8 cellular contexts compared by ENCODE assay signal in the genomic region with DNA sequence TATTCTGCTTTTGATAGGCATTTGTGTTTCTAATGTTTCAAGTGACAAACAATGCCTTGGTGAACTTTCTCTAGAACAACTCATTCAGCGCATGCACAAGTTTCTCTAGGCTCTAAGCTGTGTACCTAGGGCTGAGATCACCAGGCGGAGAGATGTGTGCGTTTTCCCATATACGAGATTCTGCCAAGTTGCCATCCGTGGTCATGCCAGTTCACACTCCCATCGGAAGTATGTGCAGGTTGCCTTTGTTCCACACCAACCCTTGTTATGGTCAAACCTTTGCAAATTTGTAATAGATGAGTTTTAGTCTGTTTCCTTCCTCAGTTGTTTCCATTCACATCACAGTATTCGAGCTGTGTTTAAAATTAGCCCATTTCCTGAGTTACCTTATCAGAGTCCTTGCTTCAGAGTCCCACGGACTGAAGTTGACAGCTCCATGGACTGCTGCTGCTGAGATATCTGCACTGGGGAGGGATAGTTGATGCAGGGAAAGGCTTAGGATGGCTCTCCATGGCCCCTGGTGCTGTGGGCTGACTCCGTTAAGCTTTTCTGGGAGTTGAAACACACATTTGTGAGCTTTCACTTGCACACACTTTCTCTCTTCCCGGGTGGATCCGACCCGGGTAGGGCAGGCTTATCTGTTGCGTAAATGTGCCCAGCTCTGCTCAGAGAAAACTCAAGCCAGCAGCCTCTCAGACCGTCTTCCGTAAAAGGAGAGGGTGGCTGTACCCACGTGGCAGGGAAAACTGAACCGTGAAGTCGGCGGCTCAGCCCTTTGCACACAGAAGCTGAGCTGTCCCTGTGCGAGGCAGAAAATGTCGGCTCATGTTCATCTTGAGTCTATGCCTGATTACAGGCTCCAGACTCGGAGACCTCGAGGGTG. TPM values are rescaled to one million over a fixed set of nuclear protein-coding genes. Genes with fewer than 3 reads are reported as not detected.
A peak's percentile ranks its signal among the peaks of the same experiment; 100 is the strongest.
DNase-seq lines count a peak whose midpoint lies in the region; ATAC-seq and TF ChIP-seq lines count a peak whose summit lies in the region.

No MANE protein-coding gene starts in this region.

- H3K4me3 Mint-ChIP-seq in CD8-positive, alpha-beta memory T cell: peak overlapping the region; percentile 34 to 84 (median 75)
- H3K4me3 Mint-ChIP-seq in activated CD4-positive, alpha-beta memory T cell treated with anti-CD3 and anti-CD28 coated beads for 36 hours: peak overlapping the region; percentile 63

- peaks cover 56% of the 10 kb centered on the region for H3K4me1 ChIP-seq in CD8-positive, alpha-beta memory T cell (ENCODE audit: insufficient read depth, low read length)
- peaks cover 78% of the 10 kb centered on the region for H3K4me1 ChIP-seq in HUES6 (ENCODE audit: control insufficient read depth, insufficient read depth, low read length)
- H3K4me1 ChIP-seq in mucosa of stomach (ENCODE audit: control insufficient read depth, insufficient read depth, low read length): peaks cover 43% of the 10 kb centered on the region
- peaks cover 47 to 83% of the 10 kb centered on the region in 2 donors for H3K4me1 ChIP-seq in thyroid gland

- intact Hi-C loops in activated CD4-positive, alpha-beta memory T cell treated with anti-CD3 and anti-CD28 coated beads for 36 hours (cut with micrococcal nuclease): no loop called here
- intact Hi-C loops in thyroid gland (cut with DNase I): no loop called here

- no peak overlapping the region for H3K27ac ChIP-seq in CD8-positive, alpha-beta memory T cell (ENCODE audit: low read depth, low read length)
- H3K27ac ChIP-seq in HUES6 (ENCODE audit: low read depth, low read length) (peak overlapping the region; percentile 93), epithelial cell of prostate (peak overlapping the region; percentile 67), thyroid gland (peak overlapping the region; percentile 88 to 99 (median 92))

- DNase-seq in CD8-positive, alpha-beta memory T cell: peak in 2 of 5 donors; percentile 12 to 38
- peak; percentile 62 for DNase-seq in activated CD4-positive, alpha-beta memory T cell treated with anti-CD3 and anti-CD28 coated beads for 36 hours
- no peak for DNase-seq in epithelial cell of prostate (ENCODE audit: low read depth, low spot score)
- DNase-seq in thyroid gland: peak; percentile 91
- DNase-seq in NCI-H1105 (lab: John Stamatoyannopoulos, UW): no peak

- no peaks in the 10 kb centered on the region for H3K36me3 ChIP-seq in CD8-positive, alpha-beta memory T cell (ENCODE audit: insufficient read depth, low read length)
- H3K36me3 ChIP-seq in HUES6 (ENCODE audit: control insufficient read depth, insufficient read depth, low read length) (peaks cover 13% of the 10 kb centered on the region), mucosa of stomach (ENCODE audit: control insufficient read depth, insufficient read depth, low read length) (no peaks in the 10 kb centered on the region), thyroid gland (no peaks in the 10 kb centered on the region)

- H3K4me1 Mint-ChIP-seq in CD8-positive, alpha-beta memory T cell: peaks cover 54 to 76% (median 76%) of the 10 kb centered on the region in 3 donors
- peaks cover 62% of the 10 kb centered on the region for H3K4me1 Mint-ChIP-seq in activated CD4-positive, alpha-beta memory T cell treated with anti-CD3 and anti-CD28 coated beads for 36 hours (ENCODE audit: low read depth)

- no peak for TF ChIP-seq CTCF in thyroid gland (IDR thresholded peaks at IDR 0.05)

- H3K27ac Mint-ChIP-seq in CD8-positive, alpha-beta memory T cell: peak overlapping the region; percentile 54 to 94 (median 86)
- H3K27ac Mint-ChIP-seq in activated CD4-positive, alpha-beta memory T cell treated with anti-CD3 and anti-CD28 coated beads for 36 hours: peak overlapping the region; percentile 80

- H3K9ac ChIP-seq in HUES6 (ENCODE audit: low read length): peak overlapping the region; percentile 72
- peak overlapping the region; percentile 32 for H3K9ac ChIP-seq in mucosa of stomach (ENCODE audit: low read length)

- H3K4me3 ChIP-seq in CD8-positive, alpha-beta memory T cell (ENCODE audit: low read length): peak overlapping the region; percentile 22
- H3K4me3 ChIP-seq in HUES6 (ENCODE audit: low read depth, low read length): peak overlapping the region; percentile 14; the same call in 1 of the 2 replicates
- peak overlapping the region; percentile 4 for H3K4me3 ChIP-seq in mucosa of stomach (ENCODE audit: low read length)
- no peak overlapping the region for H3K4me3 ChIP-seq in thyroid gland (replicated peaks in 1 of 3)

- CTCF ChIA-PET in CD8-positive, alpha-beta memory T cell (lab: Charles Lee): interaction anchor here (1.0 to 1.5 kb wide), 4 partner anchors 9 to 65 kb away, joined by 3 to 4 read pairs (median 4); no protein-coding TSS in a partner anchor
- CTCF ChIA-PET in activated CD4-positive, alpha-beta memory T cell treated with anti-CD3 and anti-CD28 coated beads for 36 hours (lab: Charles Lee): interaction anchor here (0.8 to 2.9 kb wide), 5 partner anchors 9 to 90 kb away, joined by 3 to 15 read pairs (median 3); no protein-coding TSS in a partner anchor

- peak in 1 of 2 donors; percentile 95 for TF ChIP-seq POLR2A in thyroid gland (IDR thresholded peaks at IDR 0.05)

- WGBS in thyroid gland, 2 donors: 23 to 27% methylated on average over 23 of the region's 23 CpGs

- POLR2A ChIA-PET in CD8-positive, alpha-beta memory T cell (lab: Charles Lee): interaction anchor here (0.6 to 1.2 kb wide), 2 partner anchors 8 to 9 kb away, joined by 3 to 5 read pairs; no protein-coding TSS in a partner anchor
- POLR2A ChIA-PET in activated CD4-positive, alpha-beta memory T cell treated with anti-CD3 and anti-CD28 coated beads for 36 hours (lab: Charles Lee): interaction anchor here (0.6 to 1.6 kb wide), 3 partner anchors 9 to 655 kb away, joined by 3 to 21 read pairs (median 4); no protein-coding TSS in a partner anchor

- H3K9me3 Mint-ChIP-seq in CD8-positive, alpha-beta memory T cell: no peaks in the 10 kb centered on the region
- H3K9me3 Mint-ChIP-seq in activated CD4-positive, alpha-beta memory T cell treated with anti-CD3 and anti-CD28 coated beads for 36 hours: no peaks in the 10 kb centered on the region

- H3K27me3 Mint-ChIP-seq in CD8-positive, alpha-beta memory T cell: no peaks in the 10 kb centered on the region
- H3K27me3 Mint-ChIP-seq in activated CD4-positive, alpha-beta memory T cell treated with anti-CD3 and anti-CD28 coated beads for 36 hours: no peaks in the 10 kb centered on the region

- ATAC-seq in GM21360 (IDR thresholded peaks at IDR 0.05; ENCODE audit: unreplicated experiment): peak; percentile 78

- peaks cover 0 to 18% (median 0%) of the 10 kb centered on the region in 3 donors for H3K36me3 Mint-ChIP-seq in CD8-positive, alpha-beta memory T cell
- H3K36me3 Mint-ChIP-seq in activated CD4-positive, alpha-beta memory T cell treated with anti-CD3 and anti-CD28 coated beads for 36 hours: peaks cover 14% of the 10 kb centered on the region

- no peaks in the 10 kb centered on the region for H3K9me3 ChIP-seq in CD8-positive, alpha-beta memory T cell (ENCODE audit: low read length)
- no peaks in the 10 kb centered on the region for H3K9me3 ChIP-seq in HUES6 (ENCODE audit: control insufficient read depth, insufficient read depth, low read depth, low read length)
- no peaks in the 10 kb centered on the region for H3K9me3 ChIP-seq in mucosa of stomach (ENCODE audit: control insufficient read depth, low read length)
- no peaks in the 10 kb centered on the region for H3K9me3 ChIP-seq in thyroid gland

- no peaks in the 10 kb centered on the region for H3K27me3 ChIP-seq in CD8-positive, alpha-beta memory T cell (ENCODE audit: insufficient read depth, low read length, poor library complexity, severe bottlenecking)
- H3K27me3 ChIP-seq in HUES6 (ENCODE audit: control insufficient read depth, insufficient read depth, low read length): no peaks in the 10 kb centered on the region
- no peaks in the 10 kb centered on the region for H3K27me3 ChIP-seq in mucosa of stomach (ENCODE audit: control insufficient read depth, insufficient read depth, low read length)
- H3K27me3 ChIP-seq in thyroid gland: no peaks in the 10 kb centered on the region

RNA-seq across cellular contexts. Expression of gene HK1, which starts 49.4 kb away (rescaled TPM):
- total RNA-seq in CD8-positive, alpha-beta memory T cell: 100 to 1,000 TPM; 151 to 153 TPM
- polyA plus RNA-seq in CD8-positive, alpha-beta memory T cell: 144 TPM
- total RNA-seq in activated CD4-positive, alpha-beta memory T cell treated with anti-CD3 and anti-CD28 coated beads for 36 hours: 100 to 1,000 TPM; 213 to 220 TPM
- 100 to 1,000 TPM; 106 to 231 (median 189) TPM for total RNA-seq in thyroid gland

Comparison
In these comparisons a context has a peak if more than half of its experiments do, and no peak if none do; other contexts are left out.
1. DNase-seq: peak in activated CD4-positive, alpha-beta memory T cell treated with anti-CD3 and anti-CD28 coated beads for 36 hours (single experiment) and thyroid gland (2 of 2); none in epithelial cell of prostate (single experiment) and NCI-H1105 (single experiment).
2. H3K4me3 ChIP-seq: peak in CD8-positive, alpha-beta memory T cell (single experiment), HUES6 (single experiment) and mucosa of stomach (single experiment); none in thyroid gland (0 of 3).